ENCODE assay signal across 26 cellular contexts in genomic region chrX:74104356-74105065, GRCh38.
DNase-seq lines count a peak whose midpoint lies in the region; ATAC-seq and TF ChIP-seq lines count a peak whose summit lies in the region.
"Had no signal": no experiment of that assay in that cellular context is flagged by ENCODE, and none has a peak within 500 bp of the region (broad histone marks: within the 10 kb centered on the region; RNA-seq: fewer than 3 reads in every experiment).

No MANE protein-coding gene starts in this region.

- H4K5ac ChIP-seq in IMR-90 (ENCODE audit: low read depth, low read length): no peak overlapping the region

- H3K18ac ChIP-seq in IMR-90 (ENCODE audit: low read depth, low read length): no peak overlapping the region

- no peak overlapping the region for H4K8ac ChIP-seq in IMR-90 (ENCODE audit: low read depth in 2 of 2, low read length in 2 of 2)

- H3K9me2 ChIP-seq in hepatocyte (replicated peaks; ENCODE audit: insufficient read depth): no peaks in the 10 kb centered on the region

- CTCF ChIA-PET in IMR-90 (lab: Yijun Ruan, JAX): no interaction called here

- in situ Hi-C loops in IMR-90 (cut with MboI; ENCODE audit: low sequenced_read_pairs) (no loop called here), astrocyte of the cerebellum (cut with HindIII; ENCODE audit: low sequenced_read_pairs) (no loop called here)

- no peaks in the 10 kb centered on the region for H3K79me2 ChIP-seq in hepatocyte

- H4K20me1 ChIP-seq in IMR-90 (ENCODE audit: insufficient read depth, low read length): no peaks in the 10 kb centered on the region
- H4K20me1 ChIP-seq in hepatocyte (ENCODE audit: insufficient read depth, poor library complexity, severe bottlenecking): no peaks in the 10 kb centered on the region

- peak; percentile 29; the same call in 1 of the 2 replicates for ATAC-seq in IMR-90 (ENCODE audit: low read depth)
- no peak for ATAC-seq in HG03108 (IDR thresholded peaks at IDR 0.05; ENCODE audit: unreplicated experiment)
- ATAC-seq: GM12878, HepG2, natural killer cell had no signal

- DNase-seq in Daoy (ENCODE audit: low read depth) (peak; percentile 4), IMR-90 (peak; percentile 5), astrocyte of the cerebellum (ENCODE audit: low read depth) (peak; percentile 4), iris pigment epithelial cell (ENCODE audit: low read depth) (peak; percentile 16), hepatocyte (ENCODE audit: low spot score) (no peak)
- DNase-seq in stimulated activated CD4-positive, alpha-beta T cell treated with anti-CD3 and anti-CD28 coated beads, Interleukin-2, amount 100 ng/mL, for 48 hours: no peak
- DNase-seq in activated CD4-positive, CD25-positive, alpha-beta regulatory T cell treated with anti-CD3 and anti-CD28 coated beads, Interleukin-2, amount 50 U/mL, for 72 hours: no peak
- DNase-seq: activated B cell treated with CpG ODN at 0.5 μM for 24 hours; activated CD4-positive, alpha-beta T cell treated with anti-CD3 and anti-CD28 coated beads, Interleukin-2, amount 50 U/mL, for 4 hours; activated CD8-positive, alpha-beta memory T cell treated with anti-CD3 and anti-CD28 coated beads, Interleukin-2, amount 50 U/mL, for 4 hours; activated naive CD4-positive, alpha-beta T cell treated with anti-CD3 and anti-CD28 coated beads, Interleukin-2, amount 50 U/mL, for 16 hours; amygdala; C1 segment of cervical spinal cord; central memory CD4-positive, alpha-beta T cell; DMS79; islet precursor cell; Kasumi-1; natural killer cell; Right ventricle myocardium superior; stimulated activated CD4-positive, alpha-beta T cell treated with anti-CD3 and anti-CD28 coated beads, Interleukin-1b, Interleukin-23, amount 100 ng/mL, for 48 hours; transverse colon had no signal

- no peak for TF ChIP-seq POLR2A in IMR-90 (IDR thresholded peaks at IDR 0.05; ENCODE audit: low read depth, low read length)

- H3K9me3 ChIP-seq in IMR-90 (ENCODE audit: control insufficient read depth, insufficient read depth, low read length) (peaks cover 13% of the 10 kb centered on the region), hepatocyte (ENCODE audit: low read depth) (no peaks in the 10 kb centered on the region)
- H3K9me3 ChIP-seq: transverse colon had no signal

- H3K9me1 ChIP-seq in IMR-90 (ENCODE audit: insufficient read depth, low read length): no peaks in the 10 kb centered on the region

- POLR2A ChIA-PET in IMR-90 (lab: Charles Lee; ENCODE audit: unreplicated experiment): no interaction called here

- H3K9ac ChIP-seq in IMR-90 (ENCODE audit: low read depth, low read length): no peak overlapping the region

- no peak overlapping the region for H3K14ac ChIP-seq in IMR-90 (replicated peaks; ENCODE audit: low read depth, low read length)

- no TSS peak for BruUV-seq in IMR-90 (replicated peaks; lab: Mats Ljungman, UMichigan)

- no peak for TF ChIP-seq CTCF in IMR-90 (conservative IDR thresholded peaks at IDR 0.05; ENCODE audit: low read depth, low read length)
- TF ChIP-seq CTCF in astrocyte of the cerebellum (IDR thresholded peaks at IDR 0.05; ENCODE audit: low read depth, low read length, missing control alignments): no peak
- no peak for TF ChIP-seq CTCF in hepatocyte (IDR thresholded peaks at IDR 0.05; ENCODE audit: poor library complexity)

- WGBS in IMR-90 (ENCODE audit: extremely low coverage in 2 of 2, insufficient read length in 1 of 2), 2 experiments: no CpG with 5 or more reads among the region's 3 CpGs
- 80% methylated on average over 3 of the region's 3 CpGs for WGBS in hepatocyte (ENCODE audit: low lambda C conversion rate, missing lambda C conversion rate)

- no peak overlapping the region for H2AK5ac ChIP-seq in IMR-90 (ENCODE audit: low read depth, low read length)

- no peak overlapping the region for H3K27ac ChIP-seq in IMR-90 (ENCODE audit: insufficient read depth, low read length)
- no peak overlapping the region for H3K27ac ChIP-seq in hepatocyte
- H3K27ac ChIP-seq: HL-60, transverse colon had no signal

- no peak overlapping the region for H3K4me2 ChIP-seq in IMR-90 (ENCODE audit: low read depth, low read length)
- H3K4me2 ChIP-seq in hepatocyte: no peak overlapping the region
- H3K4me2 ChIP-seq: smooth muscle cell had no signal

- H3K4me3 ChIP-seq in IMR-90 (ENCODE audit: insufficient read depth, low read depth, low read length) (no peak overlapping the region), astrocyte of the cerebellum (ENCODE audit: low read depth, low read length) (no peak overlapping the region), hepatocyte (no peak overlapping the region)
- H3K4me3 ChIP-seq: GM12878, smooth muscle cell, transverse colon had no signal

- H2AFZ ChIP-seq in IMR-90 (replicated peaks; ENCODE audit: low read length, poor library complexity) (no peak overlapping the region), hepatocyte (no peak overlapping the region)

- no peak for TF ChIP-seq RAD21 in IMR-90 (IDR thresholded peaks at IDR 0.05; ENCODE audit: low read length)

- no peak overlapping the region for H2BK15ac ChIP-seq in IMR-90 (ENCODE audit: low read depth, low read length)

- dilution Hi-C loops in IMR-90 (cut with HindIII; ENCODE audit: low sequenced_read_pairs, unreplicated experiment): no loop called here

- H3K79me1 ChIP-seq in IMR-90 (ENCODE audit: low read depth in 1 of 2, low read length in 2 of 2): no peaks in the 10 kb centered on the region

- no peaks in the 10 kb centered on the region for H3K4me1 ChIP-seq in IMR-90 (ENCODE audit: control insufficient read depth, insufficient read depth, low read length)
- no peaks in the 10 kb centered on the region for H3K4me1 ChIP-seq in hepatocyte (ENCODE audit: insufficient read depth)
- H3K4me1 ChIP-seq: transverse colon had no signal

- no peak overlapping the region for H2BK20ac ChIP-seq in IMR-90 (ENCODE audit: low read depth, low read length)

- H3K56ac ChIP-seq in IMR-90 (ENCODE audit: extremely low read depth, insufficient read depth, low read length): no peak overlapping the region

- H3K4ac ChIP-seq in IMR-90 (ENCODE audit: low read depth, low read length): no peak overlapping the region

- no peak overlapping the region for H3K23ac ChIP-seq in IMR-90 (ENCODE audit: low read depth, low read length)

- H3K36me3 ChIP-seq in IMR-90 (ENCODE audit: control insufficient read depth, insufficient read depth, low read length) (peaks cover 1% of the 10 kb centered on the region; the same call in 1 of the 2 replicates), hepatocyte (replicated peaks; ENCODE audit: insufficient read depth, low read depth) (no peaks in the 10 kb centered on the region)
- H3K36me3 ChIP-seq: transverse colon had no signal

- H2BK5ac ChIP-seq in IMR-90 (ENCODE audit: low read depth, low read length, poor library complexity, severe bottlenecking): no peak overlapping the region

- H4K91ac ChIP-seq in IMR-90 (ENCODE audit: insufficient read depth, low read depth, low read length): no peak overlapping the region

- H2AK9ac ChIP-seq in IMR-90 (replicated peaks; ENCODE audit: low read depth, low read length, poor library complexity): no peak overlapping the region

- no peak overlapping the region for H2BK120ac ChIP-seq in IMR-90 (ENCODE audit: low read depth, low read length)

- H3K27me3 ChIP-seq in IMR-90 (ENCODE audit: control insufficient read depth, insufficient read depth, low read length): 0 out of 2 replicates have a peak, but pooled peaks cover 2% of the 10 kb centered on the region
- H3K27me3 ChIP-seq in hepatocyte: no peaks in the 10 kb centered on the region
- H3K27me3 ChIP-seq: transverse colon had no signal

- intact Hi-C loops in IMR-90 (cut with micrococcal nuclease): no loop called here

TF ChIP-seq in IMR-90, 13 proteins besides CTCF, POLR2A, EP300 and RAD21:
- TF ChIP-seq RFX5 (IDR thresholded peaks at IDR 0.05; ENCODE audit: low read depth, low read length): no peak
- no peak for TF ChIP-seq MXI1 (IDR thresholded peaks at IDR 0.05; ENCODE audit: borderline replicate concordance, low read depth, low read length)
- TF ChIP-seq CHD1 (IDR thresholded peaks at IDR 0.05; ENCODE audit: low read depth, low read length): no peak
- no peak for TF ChIP-seq ELK1 (IDR thresholded peaks at IDR 0.05; ENCODE audit: borderline replicate concordance, low read depth, low read length)
- TF ChIP-seq FOS (IDR thresholded peaks at IDR 0.05; ENCODE audit: low read depth, low read length): no peak
- no peak for TF ChIP-seq MAZ (IDR thresholded peaks at IDR 0.05; ENCODE audit: borderline replicate concordance, low read depth, low read length)
- TF ChIP-seq NFE2L2 (IDR thresholded peaks at IDR 0.05; ENCODE audit: low read depth, low read length): no peak
- no peak for TF ChIP-seq USF2 (IDR thresholded peaks at IDR 0.05; ENCODE audit: low read depth, low read length)
- TF ChIP-seq BHLHE40 (IDR thresholded peaks at IDR 0.05; ENCODE audit: low read depth, low read length): no peak
- TF ChIP-seq MAFK (IDR thresholded peaks at IDR 0.05; ENCODE audit: low read depth, low read length): no peak
- TF ChIP-seq RCOR1 (IDR thresholded peaks at IDR 0.05; ENCODE audit: insufficient replicate concordance, low read length): no peak
- TF ChIP-seq SMC3 (IDR thresholded peaks at IDR 0.05; ENCODE audit: low read depth, low read length): no peak
- no peak for TF ChIP-seq CEBPB (IDR thresholded peaks at IDR 0.05; ENCODE audit: low read depth, low read length)

Comparison
In these comparisons a context has a peak if more than half of its experiments do, and no peak if none do; other contexts are left out.
1. DNase-seq: peak in Daoy (single experiment), IMR-90 (single experiment), astrocyte of the cerebellum (single experiment) and iris pigment epithelial cell (single experiment); none in stimulated activated CD4-positive, alpha-beta T cell treated with anti-CD3 and anti-CD28 coated beads, Interleukin-2, amount 100 ng/mL, for 48 hours (0 of 2), activated CD4-positive, CD25-positive, alpha-beta regulatory T cell treated with anti-CD3 and anti-CD28 coated beads, Interleukin-2, amount 50 U/mL, for 72 hours (single experiment) and hepatocyte (single experiment).